Comparison of ENCODE assay signal across 8 cellular contexts in genomic region chr14:92135269-92135668, GRCh38. TPM values are rescaled to one million over a fixed set of nuclear protein-coding genes. Genes with fewer than 3 reads are reported as not detected.
DNase-seq lines count a peak whose midpoint lies in the region; ATAC-seq and TF ChIP-seq lines count a peak whose summit lies in the region.

No MANE protein-coding gene starts in this region.

- H3K4me1 ChIP-seq in right lobe of liver = no peaks in the 10 kb centered on the region

- intact Hi-C loops in right lobe of liver (cut with DNase I) = no loop called here

- no peak for TF ChIP-seq POLR2A in right lobe of liver (IDR thresholded peaks at IDR 0.05)

- ATAC-seq in right lobe of liver = peak in 1 of 4 donors; percentile 40
- no peak for ATAC-seq in GM18519 (IDR thresholded peaks at IDR 0.05; ENCODE audit: low FRiP score, unreplicated experiment)

- TF ChIP-seq EP300 in Ishikawa (IDR thresholded peaks at IDR 0.05; ENCODE audit: borderline replicate concordance) = no peak

- no peak overlapping the region for H3K27ac ChIP-seq in right lobe of liver

- no peaks in the 10 kb centered on the region for H3K9me3 ChIP-seq in right lobe of liver

- H3K27me3 ChIP-seq in right lobe of liver = no peaks in the 10 kb centered on the region

- TF ChIP-seq RAD21 in Ishikawa (IDR thresholded peaks at IDR 0.05; ENCODE audit: low read depth) = peak; percentile 35; the same call in 1 of the 2 replicates

- H3K4me3 ChIP-seq in right lobe of liver = no peak overlapping the region

- peak; percentile 29 to 42 (median 41) for TF ChIP-seq CTCF in right lobe of liver (IDR thresholded peaks at IDR 0.05)

- peaks cover 0 to 52% (median 11%) of the 10 kb centered on the region in 4 donors for H3K36me3 ChIP-seq in right lobe of liver

- peak; percentile 29 for DNase-seq in CD1c-positive myeloid dendritic cell (ENCODE audit: extremely low spot score)
- DNase-seq in amniotic stem cell (lab: John Stamatoyannopoulos, UW) = peak; percentile 59
- no peak for DNase-seq in right lobe of liver
- no peak for DNase-seq in stimulated activated CD4-positive, alpha-beta T cell treated with anti-CD3 and anti-CD28 coated beads, Interleukin-2, amount 100 ng/mL, for 48 hours
- DNase-seq in NCI-H446 treated with DMSO at 0.1 percent for 48 hours (lab: John Stamatoyannopoulos, UW) = no peak
- DNase-seq in activated CD4-positive, alpha-beta T cell treated with anti-CD3 and anti-CD28 coated beads for 4 hours = no peak

- WGBS in right lobe of liver (ENCODE audit: insufficient coverage, low coverage, low lambda C conversion rate, missing lambda C conversion rate) = 93% methylated on average over 1 of the region's 1 CpG

TF ChIP-seq in Ishikawa, 13 proteins besides CTCF, POLR2A, EP300 and RAD21:
- TF ChIP-seq TCF12 (IDR thresholded peaks at IDR 0.05; ENCODE audit: low read depth) (no peak), FOXM1 (IDR thresholded peaks at IDR 0.05; ENCODE audit: borderline replicate concordance, low read depth) (no peak), CREB1 (IDR thresholded peaks at IDR 0.05; ENCODE audit: low read depth) (no peak), TEAD4 (IDR thresholded peaks at IDR 0.05) (no peak), REST (IDR thresholded peaks at IDR 0.05; ENCODE audit: low read depth) (no peak), EGR1 (IDR thresholded peaks at IDR 0.05) (no peak), CEBPB (IDR thresholded peaks at IDR 0.05) (no peak), MAX (IDR thresholded peaks at IDR 0.05) (no peak), NFIC (IDR thresholded peaks at IDR 0.05) (no peak), TAF1 (IDR thresholded peaks at IDR 0.05; ENCODE audit: low read depth) (no peak), YY1 (IDR thresholded peaks at IDR 0.05; ENCODE audit: low read depth) (no peak)

RNA-seq across cellular contexts. Expression of gene CPSF2, which starts 13.5 kb away (rescaled TPM):
- 10 to 100 TPM; 23.4 to 28.2 (median 25.9) TPM for total RNA-seq in right lobe of liver

RNA-seq across cellular contexts. Expression of gene NDUFB1, which starts 13.8 kb away (rescaled TPM):
- 100 to 1,000 TPM in 2 of 6 experiments, 10 to 100 TPM in 4; 74.6 to 223 (median 94.6) TPM for total RNA-seq in right lobe of liver

RNA-seq across cellular contexts. Expression of gene ATXN3, which starts 28.9 kb away (rescaled TPM):
- 10 to 100 TPM in 3 of 6 experiments, 1 to 10 TPM in 3; 5.5 to 15.4 (median 9.7) TPM for total RNA-seq in right lobe of liver

Comparison
In these comparisons a context has a peak if more than half of its experiments do, and no peak if none do; other contexts are left out.
1. DNase-seq: peak in CD1c-positive myeloid dendritic cell (single experiment) and amniotic stem cell (single experiment); none in right lobe of liver (0 of 3), stimulated activated CD4-positive, alpha-beta T cell treated with anti-CD3 and anti-CD28 coated beads, Interleukin-2, amount 100 ng/mL, for 48 hours (0 of 2), NCI-H446 treated with DMSO at 0.1 percent for 48 hours (single experiment) and activated CD4-positive, alpha-beta T cell treated with anti-CD3 and anti-CD28 coated beads for 4 hours (0 of 2).